ENCODE assay signal across 30 cellular contexts in genomic region chr4:42881262-42881661, GRCh38. TPM values are rescaled to one million over a fixed set of nuclear protein-coding genes. Genes with fewer than 3 reads are reported as not detected.
"Had no signal": no experiment of that assay in that cellular context is flagged by ENCODE, and none has a peak within 500 bp of the region (broad histone marks: within the 10 kb centered on the region; RNA-seq: fewer than 3 reads in every experiment).

No MANE protein-coding gene starts in this region.

- H3K9me3 ChIP-seq: suprapubic skin, testis, thyroid gland, upper lobe of left lung, upper lobe of right lung, uterus, vagina had no signal

- H3K27ac ChIP-seq: stomach, suprapubic skin, testis, thoracic aorta, thyroid gland, tibial artery, tibial nerve, transverse colon, upper lobe of left lung, upper lobe of right lung, uterus, vagina had no signal

- H3K4me1 ChIP-seq: stomach, suprapubic skin, testis, thyroid gland, tibial artery, tibial nerve, transverse colon, upper lobe of left lung, upper lobe of right lung, uterus, vagina had no signal

- H3K4me3 ChIP-seq: stomach, suprapubic skin, testis, thoracic aorta, thyroid gland, tibial artery, tibial nerve, transverse colon, upper lobe of left lung, upper lobe of right lung, uterus, vagina had no signal

- H3K36me3 ChIP-seq: stomach, suprapubic skin, thoracic aorta, thyroid gland, tibial artery, tibial nerve, transverse colon, upper lobe of left lung, upper lobe of right lung, uterus, vagina had no signal

- DNase-seq: stimulated activated CD4-positive, alpha-beta T cell treated with anti-CD3 and anti-CD28 coated beads, Interleukin-2, amount 100 ng/mL, for 48 hours; stimulated activated CD4-positive, alpha-beta T cell treated with anti-CD3 and anti-CD28 coated beads, Interleukin-4, amount 100 ng/mL, for 1 hour; stimulated activated CD4-positive, alpha-beta T cell treated with anti-CD3 and anti-CD28 coated beads, Interleukin-4, amount 100 ng/mL, for 24 hours; stimulated activated CD4-positive, alpha-beta T cell treated with anti-CD3 and anti-CD28 coated beads, Interleukin-4, amount 100 ng/mL, for 4 hours; stimulated activated CD8-positive, alpha-beta memory T cell treated with anti-CD3 and anti-CD28 coated beads, Interleukin-4, amount 100 ng/mL, for 48 hours; stimulated activated naive B cell treated with anti-CD40 and anti-IgM and Interleukin-4, amounts not matched to agents 10 μg/mL and 1 μg/mL and 100 μg/mL, for 72 hours; stimulated activated naive CD4-positive, alpha-beta T cell; stimulated activated naive CD4-positive, alpha-beta T cell treated with Interleukin-2 at 50 U/mL for 16 hours; stimulated activated naive CD8-positive, alpha-beta T cell treated with anti-CD3 and anti-CD28 coated beads, Interleukin-15, amount 100 ng/mL, for 72 hours; stimulated activated naive CD8-positive, alpha-beta T cell treated with anti-CD3 and anti-CD28 coated beads, Interleukin-15, Interleukin-2, amounts not matched to agents 100 U/mL and 50 U/mL, for 24 hours; stomach; substantia nigra; testis; thyroid gland; tibial artery; transverse colon; trophoblast cell; upper lobe of left lung; upper lobe of right lung; uterus had no signal

- ATAC-seq: stimulated activated effector memory CD8-positive, alpha-beta T cell treated with anti-CD3 and anti-CD28 coated beads, Interleukin-12 subunit alpha, Interleukin-12 subunit beta, amount 100 ng/mL, for 72 hours; stimulated activated memory B cell treated with anti-CD40 and anti-IgM and Interleukin-4, amounts not matched to agents 10 μg/mL and 1 μg/mL and 100 μg/mL, for 72 hours; stimulated activated naive B cell treated with anti-CD40 and anti-IgM and Interleukin-4, amounts not matched to agents 10 μg/mL and 1 μg/mL and 100 μg/mL, for 72 hours; stimulated activated naive CD8-positive, alpha-beta T cell treated with anti-CD3 and anti-CD28 coated beads, Interleukin-15, amount 100 ng/mL, for 72 hours; stimulated activated naive CD8-positive, alpha-beta T cell treated with anti-CD3 and anti-CD28 coated beads, Interleukin-15, Interleukin-2, amounts not matched to agents 100 U/mL and 50 U/mL, for 24 hours; upper lobe of right lung had no signal

- H3K27me3 ChIP-seq: stomach, suprapubic skin, testis, thyroid gland, tibial nerve, transverse colon, upper lobe of left lung, upper lobe of right lung, uterus, vagina had no signal

RNA-seq across cellular contexts. Expression of gene GRXCR1, which starts 11.3 kb away (rescaled TPM):
- total RNA-seq: stomach, subcutaneous adipose tissue, suprapubic skin, temporal lobe, thoracic aorta, thyroid gland, tibial nerve, transverse colon, upper lobe of left lung, upper lobe of right lung, ureter, urinary bladder, uterus, vagina had no signal
